Comparison of ENCODE assay signal across 10 cellular contexts in genomic region chr2:216206041-216206699, GRCh38.
A peak's percentile ranks its signal among the peaks of the same experiment; 100 is the strongest.
DNase-seq lines count a peak whose midpoint lies in the region; ATAC-seq, FAIRE-seq and TF ChIP-seq lines count a peak whose summit lies in the region.
"Had no signal": no experiment of that assay in that cellular context is flagged by ENCODE, and none has a peak within 500 bp of the region (broad histone marks: within the 10 kb centered on the region; RNA-seq: fewer than 3 reads in every experiment).

No MANE protein-coding gene starts in this region.

- no peak overlapping the region for H3K4me3 Mint-ChIP-seq in activated CD8-positive, alpha-beta T cell treated with anti-CD3 and anti-CD28 coated beads for 36 hours
- H3K4me3 Mint-ChIP-seq in activated CD8-positive, alpha-beta T cell treated with anti-CD3 and anti-CD28 coated beads, Interleukin-2, amount 10 ng/mL, durations not matched to agents 7 days and 5 days = no peak overlapping the region
- H3K4me3 Mint-ChIP-seq in stimulated activated naive B cell treated with anti-CD40 and anti-IgM and Interleukin-4, amounts not matched to agents 10 μg/mL and 1 μg/mL and 100 μg/mL, for 72 hours = no peak overlapping the region
- no peak overlapping the region for H3K4me3 Mint-ChIP-seq in naive thymus-derived CD8-positive, alpha-beta T cell

- H3K27me3 Mint-ChIP-seq in activated CD8-positive, alpha-beta T cell treated with anti-CD3 and anti-CD28 coated beads for 36 hours = no peaks in the 10 kb centered on the region
- no peaks in the 10 kb centered on the region for H3K27me3 Mint-ChIP-seq in activated CD8-positive, alpha-beta T cell treated with anti-CD3 and anti-CD28 coated beads, Interleukin-2, amount 10 ng/mL, durations not matched to agents 7 days and 5 days (ENCODE audit: low read depth)
- H3K27me3 Mint-ChIP-seq in stimulated activated naive B cell treated with anti-CD40 and anti-IgM and Interleukin-4, amounts not matched to agents 10 μg/mL and 1 μg/mL and 100 μg/mL, for 72 hours = no peaks in the 10 kb centered on the region
- H3K27me3 Mint-ChIP-seq in naive thymus-derived CD8-positive, alpha-beta T cell = no peaks in the 10 kb centered on the region

- ATAC-seq in activated CD8-positive, alpha-beta T cell treated with anti-CD3 and anti-CD28 coated beads for 36 hours = peak; percentile 88
- ATAC-seq in activated CD8-positive, alpha-beta T cell treated with anti-CD3 and anti-CD28 coated beads, Interleukin-2, amount 10 ng/mL, durations not matched to agents 7 days and 5 days = no peak
- ATAC-seq in GM21786 (IDR thresholded peaks at IDR 0.05; ENCODE audit: unreplicated experiment) (peak; percentile 84), HG03457 (IDR thresholded peaks at IDR 0.05; ENCODE audit: unreplicated experiment) (peak; percentile 73)
- peak; percentile 92 to 93 for ATAC-seq in stimulated activated naive B cell treated with anti-CD40 and anti-IgM and Interleukin-4, amounts not matched to agents 10 μg/mL and 1 μg/mL and 100 μg/mL, for 72 hours (replicated peaks)
- no peak for ATAC-seq in naive thymus-derived CD8-positive, alpha-beta T cell

- no peak for TF ChIP-seq CTCF in activated CD8-positive, alpha-beta T cell treated with anti-CD3 and anti-CD28 coated beads for 36 hours (IDR thresholded peaks at IDR 0.05)

- intact Hi-C loops in activated CD8-positive, alpha-beta T cell treated with anti-CD3 and anti-CD28 coated beads for 36 hours (cut with micrococcal nuclease) = no loop called here

- CTCF ChIA-PET in activated CD8-positive, alpha-beta T cell treated with anti-CD3 and anti-CD28 coated beads for 36 hours (lab: Charles Lee) = interaction anchor here (2.0 kb wide), 1 partner anchor 9 kb away, joined by 5 read pairs; no protein-coding TSS in a partner anchor
- CTCF ChIA-PET in activated CD8-positive, alpha-beta T cell treated with anti-CD3 and anti-CD28 coated beads, Interleukin-2, amount 10 ng/mL, durations not matched to agents 7 days and 5 days (lab: Charles Lee) = interaction anchor here (0.9 kb wide), 1 partner anchor 9 kb away, joined by 3 read pairs; no protein-coding TSS in a partner anchor

- H3K9me3 Mint-ChIP-seq in activated CD8-positive, alpha-beta T cell treated with anti-CD3 and anti-CD28 coated beads for 36 hours = no peaks in the 10 kb centered on the region
- H3K9me3 Mint-ChIP-seq in activated CD8-positive, alpha-beta T cell treated with anti-CD3 and anti-CD28 coated beads, Interleukin-2, amount 10 ng/mL, durations not matched to agents 7 days and 5 days (ENCODE audit: insufficient read depth) = no peaks in the 10 kb centered on the region
- H3K9me3 Mint-ChIP-seq in stimulated activated naive B cell treated with anti-CD40 and anti-IgM and Interleukin-4, amounts not matched to agents 10 μg/mL and 1 μg/mL and 100 μg/mL, for 72 hours = no peaks in the 10 kb centered on the region
- no peaks in the 10 kb centered on the region for H3K9me3 Mint-ChIP-seq in naive thymus-derived CD8-positive, alpha-beta T cell

- DNase-seq in activated CD8-positive, alpha-beta T cell treated with anti-CD3 and anti-CD28 coated beads for 36 hours = no peak
- no peak for DNase-seq in activated CD8-positive, alpha-beta T cell treated with anti-CD3 and anti-CD28 coated beads, Interleukin-2, amount 10 ng/mL, durations not matched to agents 7 days and 5 days
- DNase-seq in stimulated activated naive B cell treated with anti-CD40 and anti-IgM and Interleukin-4, amounts not matched to agents 10 μg/mL and 1 μg/mL and 100 μg/mL, for 72 hours = no peak
- DNase-seq in SW480 (ENCODE audit: low spot score) = no peak
- no peak for DNase-seq in naive thymus-derived CD8-positive, alpha-beta T cell
- no peak for DNase-seq in RCC 7860 (ENCODE audit: low spot score)
- DNase-seq: ACHN, PC-9 had no signal

- POLR2A ChIA-PET in activated CD8-positive, alpha-beta T cell treated with anti-CD3 and anti-CD28 coated beads for 36 hours (lab: Charles Lee) = interaction anchor here (0.8 to 1.5 kb wide), 3 partner anchors 9 to 10 kb away, joined by 3 read pairs; no protein-coding TSS in a partner anchor
- POLR2A ChIA-PET in activated CD8-positive, alpha-beta T cell treated with anti-CD3 and anti-CD28 coated beads, Interleukin-2, amount 10 ng/mL, durations not matched to agents 7 days and 5 days (lab: Charles Lee) = no interaction called here
- POLR2A ChIA-PET in naive thymus-derived CD8-positive, alpha-beta T cell (lab: Charles Lee) = interaction anchor here (0.6 kb wide), 1 partner anchor 202 kb away, joined by 4 read pairs; no protein-coding TSS in a partner anchor

- FAIRE-seq in RCC 7860 (lab: Jason Lieb, UNC) = no peak

- peaks cover 63% of the 10 kb centered on the region for H3K4me1 Mint-ChIP-seq in activated CD8-positive, alpha-beta T cell treated with anti-CD3 and anti-CD28 coated beads for 36 hours (ENCODE audit: low read depth)
- H3K4me1 Mint-ChIP-seq in activated CD8-positive, alpha-beta T cell treated with anti-CD3 and anti-CD28 coated beads, Interleukin-2, amount 10 ng/mL, durations not matched to agents 7 days and 5 days (ENCODE audit: low read depth) = peaks cover 10% of the 10 kb centered on the region
- H3K4me1 Mint-ChIP-seq in stimulated activated naive B cell treated with anti-CD40 and anti-IgM and Interleukin-4, amounts not matched to agents 10 μg/mL and 1 μg/mL and 100 μg/mL, for 72 hours = peaks cover 19 to 20% of the 10 kb centered on the region in 2 donors
- peaks cover 15 to 38% (median 20%) of the 10 kb centered on the region in 4 donors for H3K4me1 Mint-ChIP-seq in naive thymus-derived CD8-positive, alpha-beta T cell

- H3K27ac Mint-ChIP-seq in activated CD8-positive, alpha-beta T cell treated with anti-CD3 and anti-CD28 coated beads for 36 hours = peak overlapping the region; percentile 90
- no peak overlapping the region for H3K27ac Mint-ChIP-seq in activated CD8-positive, alpha-beta T cell treated with anti-CD3 and anti-CD28 coated beads, Interleukin-2, amount 10 ng/mL, durations not matched to agents 7 days and 5 days
- H3K27ac Mint-ChIP-seq in stimulated activated naive B cell treated with anti-CD40 and anti-IgM and Interleukin-4, amounts not matched to agents 10 μg/mL and 1 μg/mL and 100 μg/mL, for 72 hours = peak overlapping the region; percentile 72
- H3K27ac Mint-ChIP-seq in naive thymus-derived CD8-positive, alpha-beta T cell = peak overlapping the region in 3 of 10 donors; percentile 42 to 46 (median 46)

- peaks cover 78% of the 10 kb centered on the region for H3K36me3 Mint-ChIP-seq in activated CD8-positive, alpha-beta T cell treated with anti-CD3 and anti-CD28 coated beads for 36 hours (ENCODE audit: low read depth)
- H3K36me3 Mint-ChIP-seq in activated CD8-positive, alpha-beta T cell treated with anti-CD3 and anti-CD28 coated beads, Interleukin-2, amount 10 ng/mL, durations not matched to agents 7 days and 5 days (ENCODE audit: low read depth) = peaks cover 79% of the 10 kb centered on the region
- peaks cover 62 to 71% of the 10 kb centered on the region in 2 donors for H3K36me3 Mint-ChIP-seq in stimulated activated naive B cell treated with anti-CD40 and anti-IgM and Interleukin-4, amounts not matched to agents 10 μg/mL and 1 μg/mL and 100 μg/mL, for 72 hours
- peaks cover 18 to 89% (median 43%) of the 10 kb centered on the region in 3 donors for H3K36me3 Mint-ChIP-seq in naive thymus-derived CD8-positive, alpha-beta T cell

Comparison
In these comparisons a context has a peak if more than half of its experiments do, and no peak if none do; other contexts are left out.
1. ATAC-seq: peak in activated CD8-positive, alpha-beta T cell treated with anti-CD3 and anti-CD28 coated beads for 36 hours (single experiment), GM21786 (single experiment), HG03457 (single experiment) and stimulated activated naive B cell treated with anti-CD40 and anti-IgM and Interleukin-4, amounts not matched to agents 10 μg/mL and 1 μg/mL and 100 μg/mL, for 72 hours (2 of 2); none in activated CD8-positive, alpha-beta T cell treated with anti-CD3 and anti-CD28 coated beads, Interleukin-2, amount 10 ng/mL, durations not matched to agents 7 days and 5 days (single experiment) and naive thymus-derived CD8-positive, alpha-beta T cell (0 of 2).